ENCODE assay signal across 8 cellular contexts in genomic region chr7:95772298-95772770, GRCh38. TPM values are rescaled to one million over a fixed set of nuclear protein-coding genes. Genes with fewer than 3 reads are reported as not detected.
DNase-seq lines count a peak whose midpoint lies in the region; TF ChIP-seq lines count a peak whose summit lies in the region.

TSS of gene DYNC1I1 (plus strand) at chr7:95772554. CDS start at chr7:95804730, 32,176 bp downstream.

- H3K9me2 ChIP-seq in SK-N-SH, result no peaks in the 10 kb centered on the region

- peak; percentile 63 for TF ChIP-seq CTCF in HEK293 (tag by site-specific recombination; IDR thresholded peaks at IDR 0.05)
- TF ChIP-seq CTCF in SK-N-SH (IDR thresholded peaks at IDR 0.05), result 0 out of 2 replicates have a peak, but pooled peaks have one; percentile 8

- peak within 1 kb of the TSS; percentile 39; the same call in 1 of the 2 replicates for H3K27ac ChIP-seq in HEK293 (ENCODE audit: extremely low read depth, low read depth, low read length)
- no peak within 1 kb of the TSS for H3K27ac ChIP-seq in SK-N-SH (ENCODE audit: low read depth in 2 of 2, low read length in 1 of 2)
- peak within 1 kb of the TSS; percentile 10 for H3K27ac ChIP-seq in cingulate gyrus (ENCODE audit: low read depth, low read length)
- peak within 1 kb of the TSS; percentile 31 for H3K27ac ChIP-seq in layer of hippocampus (ENCODE audit: low read depth, low read length)

- no peak within 1 kb of the TSS for H3K9ac ChIP-seq in SK-N-SH

- peak within 1 kb of the TSS; percentile 71 for H2AFZ ChIP-seq in SK-N-SH (ENCODE audit: low read depth)

- peaks cover 8% of the 10 kb centered on the region; the same call in 1 of the 2 replicates for H3K27me3 ChIP-seq in SK-N-SH (ENCODE audit: insufficient read depth)
- no peaks in the 10 kb centered on the region for H3K27me3 ChIP-seq in layer of hippocampus (ENCODE audit: control insufficient read depth, insufficient read depth, low read length)

- no peaks in the 10 kb centered on the region for H3F3A ChIP-seq in SK-N-SH (replicated peaks; ENCODE audit: insufficient read depth)

- CTCF ChIA-PET in HEK293 (lab: Yijun Ruan, JAX) (interaction anchor here (0.7 to 1.1 kb wide), 2 partner anchors 29 to 47 kb away, joined by 3 to 4 read pairs; no protein-coding TSS in a partner anchor), SK-N-SH (lab: Yijun Ruan, JAX) (interaction anchor here (0.7 to 3.5 kb wide), 9 partner anchors 8 to 261 kb away, joined by 3 to 17 read pairs (median 3); no protein-coding TSS in a partner anchor)

- POLR2A ChIA-PET in HEK293 (lab: Yijun Ruan, JAX) (no interaction called here), SK-N-SH (lab: Yijun Ruan, JAX) (no interaction called here)

- H3K4me3 ChIP-seq in HEK293 (ENCODE audit: low read depth, low read length) (peak within 1 kb of the TSS; percentile 56), SK-N-SH (ENCODE audit: low read depth in 2 of 2, low read length in 1 of 2) (peak within 1 kb of the TSS; percentile 56 to 68)

- H3K9me3 ChIP-seq in HEK293 (ENCODE audit: control insufficient read depth, insufficient read depth, low read depth, low read length) (no peaks in the 10 kb centered on the region), SK-N-SH (no peaks in the 10 kb centered on the region)

- TF ChIP-seq EP300 in SK-N-SH (IDR thresholded peaks at IDR 0.05; ENCODE audit: borderline replicate concordance in 1 of 2, low read depth in 1 of 2, low read length in 1 of 2), result no peak

- no peak for TF ChIP-seq RAD21 in SK-N-SH (IDR thresholded peaks at IDR 0.05; ENCODE audit: low read length)

- peaks cover 8% of the 10 kb centered on the region; the same call in 1 of the 2 replicates for H3K4me1 ChIP-seq in HEK293 (ENCODE audit: control insufficient read depth, insufficient read depth, low read length)
- H3K4me1 ChIP-seq in SK-N-SH (ENCODE audit: control insufficient read depth in 1 of 2, insufficient read depth in 2 of 2, low read depth in 1 of 2, low read length in 1 of 2), result peaks cover 0 to 4% of the 10 kb centered on the region in 2 experiments; a peak in 1 of 4 replicates

- no peaks in the 10 kb centered on the region for H3K36me3 ChIP-seq in HEK293 (ENCODE audit: control insufficient read depth in 2 of 2, insufficient read depth in 1 of 2, low read length in 2 of 2)
- H3K36me3 ChIP-seq in SK-N-SH (replicated peaks in 1 of 2; ENCODE audit: control insufficient read depth in 1 of 2, insufficient read depth in 2 of 2, low read length in 1 of 2), result no peaks in the 10 kb centered on the region

- DNase-seq in NCI-H2029 (lab: John Stamatoyannopoulos, UW) (peak; percentile 68), NCI-H2029 treated with DMSO at 0.1 percent for 48 hours (lab: John Stamatoyannopoulos, UW) (no peak), M059J (ENCODE audit: low read depth) (peak; percentile 73), SK-N-SH (peak; percentile 94)
- peak; percentile 4 to 8 for DNase-seq in stimulated activated CD4-positive, alpha-beta T cell treated with anti-CD3 and anti-CD28 coated beads, Interleukin-15, amount 100 ng/mL, for 48 hours (ENCODE audit: low read depth in 2 of 2)

- H3K79me2 ChIP-seq in SK-N-SH (ENCODE audit: insufficient read depth), result no peaks in the 10 kb centered on the region

- peak within 1 kb of the TSS; percentile 89 for H3K4me2 ChIP-seq in SK-N-SH

- H4K20me1 ChIP-seq in SK-N-SH (ENCODE audit: insufficient read depth), result no peaks in the 10 kb centered on the region

- WGBS in SK-N-SH (ENCODE audit: low lambda C conversion rate), result 0% methylated on average over 13 of the region's 49 CpGs

TF ChIP-seq in HEK293, 187 proteins besides CTCF, POLR2A, EP300 and RAD21 (continues in another document):
- TF ChIP-seq ZFHX2 (tag by site-specific recombination; conservative IDR thresholded peaks at IDR 0.05), result peak; percentile 94
- TF ChIP-seq SP2 (tag by site-specific recombination; IDR thresholded peaks at IDR 0.05), result peak; percentile 87
- TF ChIP-seq ZNF266 (tag by site-specific recombination; IDR thresholded peaks at IDR 0.05; ENCODE audit: low read depth), result no peak
- no peak for TF ChIP-seq ZNF155 (tag by site-specific recombination; IDR thresholded peaks at IDR 0.05)
- no peak for TF ChIP-seq ZNF114 (tag by site-specific recombination; IDR thresholded peaks at IDR 0.05)
- no peak for TF ChIP-seq ZSCAN4 (tag by site-specific recombination; IDR thresholded peaks at IDR 0.05)
- TF ChIP-seq ZNF521 (tag by site-specific recombination; IDR thresholded peaks at IDR 0.05), result no peak
- TF ChIP-seq ZFP69B (tag by site-specific recombination; IDR thresholded peaks at IDR 0.05), result no peak
- 0 out of 2 replicates have a peak, but pooled peaks have one; percentile 9 for TF ChIP-seq PBX3 (CRISPR knock-in tag; IDR thresholded peaks at IDR 0.05)
- TF ChIP-seq ZNF394 (tag by site-specific recombination; IDR thresholded peaks at IDR 0.05; ENCODE audit: borderline replicate concordance), result no peak

TF ChIP-seq in SK-N-SH, 30 proteins besides CTCF, POLR2A, EP300 and RAD21:
- TF ChIP-seq MAX (IDR thresholded peaks at IDR 0.05; ENCODE audit: low read depth), result 0 out of 2 replicates have a peak, but pooled peaks have one; percentile 26
- TF ChIP-seq CHD2 (IDR thresholded peaks at IDR 0.05; ENCODE audit: low read length, partially characterized antibody), result peak; percentile 37
- peak; percentile 93 for TF ChIP-seq MXI1 (IDR thresholded peaks at IDR 0.05; ENCODE audit: low read depth, low read length)
- TF ChIP-seq IRF3 (IDR thresholded peaks at IDR 0.05; ENCODE audit: low read depth, low read length), result no peak
- peak; percentile 81; the same call in 1 of the 2 replicates for TF ChIP-seq SIN3A (IDR thresholded peaks at IDR 0.05; ENCODE audit: borderline replicate concordance, low read depth, low read length)

RNA-seq across cellular contexts. Expression of gene DYNC1I1, which starts in this region (rescaled TPM):
- 2.4 and 4.4 TPM in 2 replicates for total RNA-seq in M059J (2014; rRNA removed; shearing (Covaris generic))
- polyA plus RNA-seq in SK-N-SH (2012; rRNA removed), result 0.05 and 0.21 TPM in 2 replicates
- polyA plus RNA-seq in SK-N-SH (2012; cell fraction: cytosol; rRNA removed), result 0.14 and 0.21 TPM in 2 replicates
- polyA plus RNA-seq in SK-N-SH (2012; cell fraction: nucleus; rRNA removed), result 0.08 and 0.40 TPM in 2 replicates

Comparison
In these comparisons a context has a peak if more than half of its experiments do, and no peak if none do; other contexts are left out.
1. Peak in DNase-seq, H3K4me3 ChIP-seq and H3K4me2 ChIP-seq in SK-N-SH; RNA of the gene not detected or under 1 TPM.
2. H3K27ac ChIP-seq: peak in HEK293 (single experiment), cingulate gyrus (single experiment) and layer of hippocampus (single experiment); none in SK-N-SH (0 of 2).